10 cellular contexts compared by ENCODE assay signal in genomic region chr1:61452354-61452990, GRCh38.
DNase-seq lines count a peak whose midpoint lies in the region; ATAC-seq, FAIRE-seq and TF ChIP-seq lines count a peak whose summit lies in the region.
"Had no signal": no experiment of that assay in that cellular context is flagged by ENCODE, and none has a peak within 500 bp of the region (broad histone marks: within the 10 kb centered on the region; RNA-seq: fewer than 3 reads in every experiment).

No MANE protein-coding gene starts in this region.

- peaks cover 5 to 30% (median 19%) of the 10 kb centered on the region in 3 donors for H3K4me1 ChIP-seq in pancreas
- H3K4me1 ChIP-seq in naive thymus-derived CD4-positive, alpha-beta T cell (ENCODE audit: control insufficient read depth in 2 of 2, insufficient read depth in 2 of 2, low read length in 2 of 2), result peaks cover 0 to 5% of the 10 kb centered on the region in 2 donors

- peaks cover 12% of the 10 kb centered on the region for H3K4me1 Mint-ChIP-seq in CD4-positive, alpha-beta T cell (ENCODE audit: low read depth)
- peaks cover 0 to 13% (median 8%) of the 10 kb centered on the region in 7 donors for H3K4me1 Mint-ChIP-seq in naive thymus-derived CD4-positive, alpha-beta T cell

- no peaks in the 10 kb centered on the region for H3K27me3 Mint-ChIP-seq in CD4-positive, alpha-beta T cell
- peaks cover 0 to 2% (median 0%) of the 10 kb centered on the region in 5 donors for H3K27me3 Mint-ChIP-seq in naive thymus-derived CD4-positive, alpha-beta T cell

- peak; percentile 11 for ATAC-seq in CD4-positive, alpha-beta T cell (ENCODE audit: poor library complexity)
- ATAC-seq in pancreas, result peak in 3 of 4 donors; percentile 2 to 6 (median 3)
- no peak for ATAC-seq in HG03442 (IDR thresholded peaks at IDR 0.05; ENCODE audit: unreplicated experiment)
- no peak for ATAC-seq in HG02763 (IDR thresholded peaks at IDR 0.05; ENCODE audit: unreplicated experiment)
- no peak for ATAC-seq in naive thymus-derived CD4-positive, alpha-beta T cell

- no peak overlapping the region for H3K4me3 Mint-ChIP-seq in CD4-positive, alpha-beta T cell
- H3K4me3 Mint-ChIP-seq in naive thymus-derived CD4-positive, alpha-beta T cell, result peak overlapping the region in 1 of 10 donors; percentile 14
- H3K4me3 Mint-ChIP-seq: activated CD8-positive, alpha-beta T cell treated with anti-CD3 and anti-CD28 coated beads, Interleukin-2, amount 10 ng/mL, durations not matched to agents 7 days and 5 days had no signal

- no peaks in the 10 kb centered on the region for H3K9me3 Mint-ChIP-seq in CD4-positive, alpha-beta T cell
- no peaks in the 10 kb centered on the region for H3K9me3 Mint-ChIP-seq in naive thymus-derived CD4-positive, alpha-beta T cell

- H3K27me3 ChIP-seq in CD4-positive, alpha-beta T cell (ENCODE audit: control insufficient read depth, insufficient read depth, low read length), result no peaks in the 10 kb centered on the region
- no peaks in the 10 kb centered on the region for H3K27me3 ChIP-seq in pancreas
- no peaks in the 10 kb centered on the region for H3K27me3 ChIP-seq in naive thymus-derived CD4-positive, alpha-beta T cell (ENCODE audit: control insufficient read depth in 2 of 2, insufficient read depth in 2 of 2, low read length in 2 of 2)

- WGBS in pancreas, 2 donors, result 4 to 9% methylated on average over 4 of the region's 4 CpGs

- peak overlapping the region; percentile 3 for H3K27ac Mint-ChIP-seq in CD4-positive, alpha-beta T cell
- peak overlapping the region in 2 of 9 donors; percentile 17 to 44 for H3K27ac Mint-ChIP-seq in naive thymus-derived CD4-positive, alpha-beta T cell

- peaks cover 0 to 9% (median 5%) of the 10 kb centered on the region in 3 donors for H3K36me3 ChIP-seq in pancreas
- no peaks in the 10 kb centered on the region for H3K36me3 ChIP-seq in naive thymus-derived CD4-positive, alpha-beta T cell (ENCODE audit: control insufficient read depth in 2 of 3, insufficient read depth in 3 of 3, low read length in 3 of 3)

- intact Hi-C loops in CD4-positive, alpha-beta T cell (cut with DNase I, micrococcal nuclease), result loop anchor here (2.0 to 5.0 kb wide), 7 partner anchors 400 to 1480 kb away; no protein-coding TSS in a partner anchor
- intact Hi-C loops in pancreas (cut with DNase I), result no loop called here
- intact Hi-C loops in naive thymus-derived CD4-positive, alpha-beta T cell (cut with micrococcal nuclease), result loop anchor here (2.0 to 10.0 kb wide), 7 partner anchors 132 to 1478 kb away; no protein-coding TSS in a partner anchor

- no peak for FAIRE-seq in pancreas (lab: Jason Lieb, UNC)

- H3K4me3 ChIP-seq in pancreas, result no peak overlapping the region
- no peak overlapping the region for H3K4me3 ChIP-seq in naive thymus-derived CD4-positive, alpha-beta T cell (ENCODE audit: low read length)
- H3K4me3 ChIP-seq: lung had no signal

- H3K36me3 Mint-ChIP-seq in CD4-positive, alpha-beta T cell (ENCODE audit: low read depth), result no peaks in the 10 kb centered on the region
- peaks cover 0 to 4% (median 0%) of the 10 kb centered on the region in 5 donors for H3K36me3 Mint-ChIP-seq in naive thymus-derived CD4-positive, alpha-beta T cell

- POLR2A ChIA-PET in CD4-positive, alpha-beta T cell (lab: Charles Lee), result interaction anchor here (2.1 kb wide), 1 partner anchor 402 kb away, joined by 10 read pairs; no protein-coding TSS in a partner anchor
- POLR2A ChIA-PET in naive thymus-derived CD4-positive, alpha-beta T cell (lab: Charles Lee), result no interaction called here

- no peak for TF ChIP-seq CTCF in CD4-positive, alpha-beta T cell (IDR thresholded peaks at IDR 0.05)
- TF ChIP-seq CTCF in pancreas (IDR thresholded peaks at IDR 0.05), result no peak

- no peak overlapping the region for H3K27ac ChIP-seq in CD4-positive, alpha-beta T cell (ENCODE audit: low read depth, low read length)
- H3K27ac ChIP-seq in pancreas, result peak overlapping the region in 2 of 4 donors; percentile 29 to 75
- H3K27ac ChIP-seq in naive thymus-derived CD4-positive, alpha-beta T cell (ENCODE audit: low read depth, low read length), result no peak overlapping the region

- H3K9me3 ChIP-seq in CD4-positive, alpha-beta T cell (ENCODE audit: control insufficient read depth, low read length), result no peaks in the 10 kb centered on the region
- H3K9me3 ChIP-seq in pancreas, result no peaks in the 10 kb centered on the region
- H3K9me3 ChIP-seq in naive thymus-derived CD4-positive, alpha-beta T cell (ENCODE audit: control insufficient read depth in 2 of 3, low read length in 3 of 3), result no peaks in the 10 kb centered on the region

- no peak for DNase-seq in CD4-positive, alpha-beta T cell
- DNase-seq in RPMI8226, result peak; percentile 52
- DNase-seq in epidermal melanocyte (ENCODE audit: insufficient read length, low spot score), result peak; percentile 22
- no peak for DNase-seq in pancreas
- no peak for DNase-seq in SW480 (ENCODE audit: low spot score)
- DNase-seq in naive thymus-derived CD4-positive, alpha-beta T cell, result no peak

- CTCF ChIA-PET in CD4-positive, alpha-beta T cell (lab: Charles Lee), result interaction anchor here (0.6 to 2.0 kb wide), 9 partner anchors 30 to 1486 kb away, joined by 3 to 14 read pairs (median 3); no protein-coding TSS in a partner anchor
- CTCF ChIA-PET in naive thymus-derived CD4-positive, alpha-beta T cell (lab: Charles Lee), result interaction anchor here (0.6 to 3.1 kb wide), 3 partner anchors 214 to 476 kb away, joined by 3 to 21 read pairs (median 4); no protein-coding TSS in a partner anchor

Comparison
In these comparisons a context has a peak if more than half of its experiments do, and no peak if none do; other contexts are left out.
1. ATAC-seq: peak in CD4-positive, alpha-beta T cell (single experiment) and pancreas (3 of 4); none in HG03442 (single experiment), HG02763 (single experiment) and naive thymus-derived CD4-positive, alpha-beta T cell (single experiment).
2. DNase-seq: peak in RPMI8226 (single experiment) and epidermal melanocyte (single experiment); none in CD4-positive, alpha-beta T cell (0 of 10), pancreas (0 of 6), SW480 (single experiment) and naive thymus-derived CD4-positive, alpha-beta T cell (0 of 9).
3. intact Hi-C loops: an anchor here in CD4-positive, alpha-beta T cell (2.0 to 5.0 kb wide) and naive thymus-derived CD4-positive, alpha-beta T cell (2.0 to 10.0 kb wide); none called in pancreas.